ENCODE assay signal across 1 cellular context in genomic region chr11:119319702-119320592, GRCh38.
A peak's percentile ranks its signal among the peaks of the same experiment; 100 is the strongest.
TF ChIP-seq lines count a peak whose summit lies in the region.

No MANE protein-coding gene starts in this region.

TF ChIP-seq in K562, 482 proteins besides CTCF, POLR2A, EP300 and RAD21 (continues in another document):
- peak; percentile 84 for TF ChIP-seq DPF2 (IDR thresholded peaks at IDR 0.05)
- TF ChIP-seq BHLHE40 (IDR thresholded peaks at IDR 0.05; ENCODE audit: low read length): 0 out of 2 replicates have a peak, but pooled peaks have one; percentile 34
- TF ChIP-seq ARHGAP35 (IDR thresholded peaks at IDR 0.05; ENCODE audit: partially characterized antibody): no peak
- no peak for TF ChIP-seq SREBF2 (CRISPR knock-in tag; IDR thresholded peaks at IDR 0.05)
- no peak for TF ChIP-seq SETDB1 (IDR thresholded peaks at IDR 0.05; ENCODE audit: low read length)
- TF ChIP-seq EP400 (IDR thresholded peaks at IDR 0.05): no peak; the same call in 1 of the 2 replicates
- TF ChIP-seq ZNF134 (CRISPR knock-in tag; conservative IDR thresholded peaks at IDR 0.05): peak; percentile 86
- peak; percentile 74 for TF ChIP-seq SMARCA4 (IDR thresholded peaks at IDR 0.05)
- TF ChIP-seq STAT6 (CRISPR knock-in tag; IDR thresholded peaks at IDR 0.05): no peak
- no peak for TF ChIP-seq SIRT6 (IDR thresholded peaks at IDR 0.05; ENCODE audit: low read depth, low read length)
- peak; percentile 75 for TF ChIP-seq EGR1 (conservative IDR thresholded peaks at IDR 0.05)
- TF ChIP-seq GTF2A2 (tag; IDR thresholded peaks at IDR 0.05): no peak
- TF ChIP-seq WHSC1 (IDR thresholded peaks at IDR 0.05; ENCODE audit: low read length): no peak
- TF ChIP-seq RFX7 (CRISPR knock-in tag; IDR thresholded peaks at IDR 0.05): no peak
- TF ChIP-seq CAMTA2 (CRISPR knock-in tag; conservative IDR thresholded peaks at IDR 0.05): no peak
- TF ChIP-seq SPI1 (IDR thresholded peaks at IDR 0.05; ENCODE audit: borderline replicate concordance, low read depth, low read length): peak; percentile 4; the same call in 1 of the 2 replicates
- TF ChIP-seq, protein P1, sequence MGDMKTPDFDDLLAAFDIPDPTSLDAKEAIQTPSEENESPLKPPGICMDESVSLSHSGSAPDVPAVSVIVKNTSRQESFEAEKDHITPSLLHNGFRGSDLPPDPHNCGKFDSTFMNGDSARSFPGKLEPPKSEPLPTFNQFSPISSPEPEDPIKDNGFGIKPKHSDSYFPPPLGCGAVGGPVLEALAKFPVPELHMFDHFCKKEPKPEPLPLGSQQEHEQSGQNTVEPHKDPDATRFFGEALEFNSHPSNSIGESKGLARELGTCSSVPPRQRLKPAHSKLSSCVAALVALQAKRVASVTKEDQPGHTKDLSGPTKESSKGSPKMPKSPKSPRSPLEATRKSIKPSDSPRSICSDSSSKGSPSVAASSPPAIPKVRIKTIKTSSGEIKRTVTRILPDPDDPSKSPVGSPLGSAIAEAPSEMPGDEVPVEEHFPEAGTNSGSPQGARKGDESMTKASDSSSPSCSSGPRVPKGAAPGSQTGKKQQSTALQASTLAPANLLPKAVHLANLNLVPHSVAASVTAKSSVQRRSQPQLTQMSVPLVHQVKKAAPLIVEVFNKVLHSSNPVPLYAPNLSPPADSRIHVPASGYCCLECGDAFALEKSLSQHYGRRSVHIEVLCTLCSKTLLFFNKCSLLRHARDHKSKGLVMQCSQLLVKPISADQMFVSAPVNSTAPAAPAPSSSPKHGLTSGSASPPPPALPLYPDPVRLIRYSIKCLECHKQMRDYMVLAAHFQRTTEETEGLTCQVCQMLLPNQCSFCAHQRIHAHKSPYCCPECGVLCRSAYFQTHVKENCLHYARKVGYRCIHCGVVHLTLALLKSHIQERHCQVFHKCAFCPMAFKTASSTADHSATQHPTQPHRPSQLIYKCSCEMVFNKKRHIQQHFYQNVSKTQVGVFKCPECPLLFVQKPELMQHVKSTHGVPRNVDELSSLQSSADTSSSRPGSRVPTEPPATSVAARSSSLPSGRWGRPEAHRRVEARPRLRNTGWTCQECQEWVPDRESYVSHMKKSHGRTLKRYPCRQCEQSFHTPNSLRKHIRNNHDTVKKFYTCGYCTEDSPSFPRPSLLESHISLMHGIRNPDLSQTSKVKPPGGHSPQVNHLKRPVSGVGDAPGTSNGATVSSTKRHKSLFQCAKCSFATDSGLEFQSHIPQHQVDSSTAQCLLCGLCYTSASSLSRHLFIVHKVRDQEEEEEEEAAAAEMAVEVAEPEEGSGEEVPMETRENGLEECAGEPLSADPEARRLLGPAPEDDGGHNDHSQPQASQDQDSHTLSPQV (IDR thresholded peaks at IDR 0.05): peak; percentile 28; the same call in 1 of the 2 replicates
- peak; percentile 60 for TF ChIP-seq L3MBTL2 (IDR thresholded peaks at IDR 0.05)
- TF ChIP-seq MECOM (CRISPR knock-in tag; IDR thresholded peaks at IDR 0.05): 0 out of 2 replicates have a peak, but pooled peaks have one; percentile 26
- TF ChIP-seq, protein P2, sequence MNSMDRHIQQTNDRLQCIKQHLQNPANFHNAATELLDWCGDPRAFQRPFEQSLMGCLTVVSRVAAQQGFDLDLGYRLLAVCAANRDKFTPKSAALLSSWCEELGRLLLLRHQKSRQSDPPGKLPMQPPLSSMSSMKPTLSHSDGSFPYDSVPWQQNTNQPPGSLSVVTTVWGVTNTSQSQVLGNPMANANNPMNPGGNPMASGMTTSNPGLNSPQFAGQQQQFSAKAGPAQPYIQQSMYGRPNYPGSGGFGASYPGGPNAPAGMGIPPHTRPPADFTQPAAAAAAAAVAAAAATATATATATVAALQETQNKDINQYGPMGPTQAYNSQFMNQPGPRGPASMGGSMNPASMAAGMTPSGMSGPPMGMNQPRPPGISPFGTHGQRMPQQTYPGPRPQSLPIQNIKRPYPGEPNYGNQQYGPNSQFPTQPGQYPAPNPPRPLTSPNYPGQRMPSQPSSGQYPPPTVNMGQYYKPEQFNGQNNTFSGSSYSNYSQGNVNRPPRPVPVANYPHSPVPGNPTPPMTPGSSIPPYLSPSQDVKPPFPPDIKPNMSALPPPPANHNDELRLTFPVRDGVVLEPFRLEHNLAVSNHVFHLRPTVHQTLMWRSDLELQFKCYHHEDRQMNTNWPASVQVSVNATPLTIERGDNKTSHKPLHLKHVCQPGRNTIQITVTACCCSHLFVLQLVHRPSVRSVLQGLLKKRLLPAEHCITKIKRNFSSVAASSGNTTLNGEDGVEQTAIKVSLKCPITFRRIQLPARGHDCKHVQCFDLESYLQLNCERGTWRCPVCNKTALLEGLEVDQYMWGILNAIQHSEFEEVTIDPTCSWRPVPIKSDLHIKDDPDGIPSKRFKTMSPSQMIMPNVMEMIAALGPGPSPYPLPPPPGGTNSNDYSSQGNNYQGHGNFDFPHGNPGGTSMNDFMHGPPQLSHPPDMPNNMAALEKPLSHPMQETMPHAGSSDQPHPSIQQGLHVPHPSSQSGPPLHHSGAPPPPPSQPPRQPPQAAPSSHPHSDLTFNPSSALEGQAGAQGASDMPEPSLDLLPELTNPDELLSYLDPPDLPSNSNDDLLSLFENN (IDR thresholded peaks at IDR 0.05; ENCODE audit: low read depth in 2 of 2, low read length in 2 of 2): peak in 1 of 2 experiments; percentile 55; a peak in 1 of 4 replicates
- no peak for TF ChIP-seq HINFP (tag; conservative IDR thresholded peaks at IDR 0.05; ENCODE audit: low read depth)
- TF ChIP-seq SMARCB1 (IDR thresholded peaks at IDR 0.05; ENCODE audit: insufficient read length, low read depth): no peak
- TF ChIP-seq, protein P3, sequence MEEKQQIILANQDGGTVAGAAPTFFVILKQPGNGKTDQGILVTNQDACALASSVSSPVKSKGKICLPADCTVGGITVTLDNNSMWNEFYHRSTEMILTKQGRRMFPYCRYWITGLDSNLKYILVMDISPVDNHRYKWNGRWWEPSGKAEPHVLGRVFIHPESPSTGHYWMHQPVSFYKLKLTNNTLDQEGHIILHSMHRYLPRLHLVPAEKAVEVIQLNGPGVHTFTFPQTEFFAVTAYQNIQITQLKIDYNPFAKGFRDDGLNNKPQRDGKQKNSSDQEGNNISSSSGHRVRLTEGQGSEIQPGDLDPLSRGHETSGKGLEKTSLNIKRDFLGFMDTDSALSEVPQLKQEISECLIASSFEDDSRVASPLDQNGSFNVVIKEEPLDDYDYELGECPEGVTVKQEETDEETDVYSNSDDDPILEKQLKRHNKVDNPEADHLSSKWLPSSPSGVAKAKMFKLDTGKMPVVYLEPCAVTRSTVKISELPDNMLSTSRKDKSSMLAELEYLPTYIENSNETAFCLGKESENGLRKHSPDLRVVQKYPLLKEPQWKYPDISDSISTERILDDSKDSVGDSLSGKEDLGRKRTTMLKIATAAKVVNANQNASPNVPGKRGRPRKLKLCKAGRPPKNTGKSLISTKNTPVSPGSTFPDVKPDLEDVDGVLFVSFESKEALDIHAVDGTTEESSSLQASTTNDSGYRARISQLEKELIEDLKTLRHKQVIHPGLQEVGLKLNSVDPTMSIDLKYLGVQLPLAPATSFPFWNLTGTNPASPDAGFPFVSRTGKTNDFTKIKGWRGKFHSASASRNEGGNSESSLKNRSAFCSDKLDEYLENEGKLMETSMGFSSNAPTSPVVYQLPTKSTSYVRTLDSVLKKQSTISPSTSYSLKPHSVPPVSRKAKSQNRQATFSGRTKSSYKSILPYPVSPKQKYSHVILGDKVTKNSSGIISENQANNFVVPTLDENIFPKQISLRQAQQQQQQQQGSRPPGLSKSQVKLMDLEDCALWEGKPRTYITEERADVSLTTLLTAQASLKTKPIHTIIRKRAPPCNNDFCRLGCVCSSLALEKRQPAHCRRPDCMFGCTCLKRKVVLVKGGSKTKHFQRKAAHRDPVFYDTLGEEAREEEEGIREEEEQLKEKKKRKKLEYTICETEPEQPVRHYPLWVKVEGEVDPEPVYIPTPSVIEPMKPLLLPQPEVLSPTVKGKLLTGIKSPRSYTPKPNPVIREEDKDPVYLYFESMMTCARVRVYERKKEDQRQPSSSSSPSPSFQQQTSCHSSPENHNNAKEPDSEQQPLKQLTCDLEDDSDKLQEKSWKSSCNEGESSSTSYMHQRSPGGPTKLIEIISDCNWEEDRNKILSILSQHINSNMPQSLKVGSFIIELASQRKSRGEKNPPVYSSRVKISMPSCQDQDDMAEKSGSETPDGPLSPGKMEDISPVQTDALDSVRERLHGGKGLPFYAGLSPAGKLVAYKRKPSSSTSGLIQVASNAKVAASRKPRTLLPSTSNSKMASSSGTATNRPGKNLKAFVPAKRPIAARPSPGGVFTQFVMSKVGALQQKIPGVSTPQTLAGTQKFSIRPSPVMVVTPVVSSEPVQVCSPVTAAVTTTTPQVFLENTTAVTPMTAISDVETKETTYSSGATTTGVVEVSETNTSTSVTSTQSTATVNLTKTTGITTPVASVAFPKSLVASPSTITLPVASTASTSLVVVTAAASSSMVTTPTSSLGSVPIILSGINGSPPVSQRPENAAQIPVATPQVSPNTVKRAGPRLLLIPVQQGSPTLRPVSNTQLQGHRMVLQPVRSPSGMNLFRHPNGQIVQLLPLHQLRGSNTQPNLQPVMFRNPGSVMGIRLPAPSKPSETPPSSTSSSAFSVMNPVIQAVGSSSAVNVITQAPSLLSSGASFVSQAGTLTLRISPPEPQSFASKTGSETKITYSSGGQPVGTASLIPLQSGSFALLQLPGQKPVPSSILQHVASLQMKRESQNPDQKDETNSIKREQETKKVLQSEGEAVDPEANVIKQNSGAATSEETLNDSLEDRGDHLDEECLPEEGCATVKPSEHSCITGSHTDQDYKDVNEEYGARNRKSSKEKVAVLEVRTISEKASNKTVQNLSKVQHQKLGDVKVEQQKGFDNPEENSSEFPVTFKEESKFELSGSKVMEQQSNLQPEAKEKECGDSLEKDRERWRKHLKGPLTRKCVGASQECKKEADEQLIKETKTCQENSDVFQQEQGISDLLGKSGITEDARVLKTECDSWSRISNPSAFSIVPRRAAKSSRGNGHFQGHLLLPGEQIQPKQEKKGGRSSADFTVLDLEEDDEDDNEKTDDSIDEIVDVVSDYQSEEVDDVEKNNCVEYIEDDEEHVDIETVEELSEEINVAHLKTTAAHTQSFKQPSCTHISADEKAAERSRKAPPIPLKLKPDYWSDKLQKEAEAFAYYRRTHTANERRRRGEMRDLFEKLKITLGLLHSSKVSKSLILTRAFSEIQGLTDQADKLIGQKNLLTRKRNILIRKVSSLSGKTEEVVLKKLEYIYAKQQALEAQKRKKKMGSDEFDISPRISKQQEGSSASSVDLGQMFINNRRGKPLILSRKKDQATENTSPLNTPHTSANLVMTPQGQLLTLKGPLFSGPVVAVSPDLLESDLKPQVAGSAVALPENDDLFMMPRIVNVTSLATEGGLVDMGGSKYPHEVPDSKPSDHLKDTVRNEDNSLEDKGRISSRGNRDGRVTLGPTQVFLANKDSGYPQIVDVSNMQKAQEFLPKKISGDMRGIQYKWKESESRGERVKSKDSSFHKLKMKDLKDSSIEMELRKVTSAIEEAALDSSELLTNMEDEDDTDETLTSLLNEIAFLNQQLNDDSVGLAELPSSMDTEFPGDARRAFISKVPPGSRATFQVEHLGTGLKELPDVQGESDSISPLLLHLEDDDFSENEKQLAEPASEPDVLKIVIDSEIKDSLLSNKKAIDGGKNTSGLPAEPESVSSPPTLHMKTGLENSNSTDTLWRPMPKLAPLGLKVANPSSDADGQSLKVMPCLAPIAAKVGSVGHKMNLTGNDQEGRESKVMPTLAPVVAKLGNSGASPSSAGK (IDR thresholded peaks at IDR 0.05): peak; percentile 68
- TF ChIP-seq, protein P4, sequence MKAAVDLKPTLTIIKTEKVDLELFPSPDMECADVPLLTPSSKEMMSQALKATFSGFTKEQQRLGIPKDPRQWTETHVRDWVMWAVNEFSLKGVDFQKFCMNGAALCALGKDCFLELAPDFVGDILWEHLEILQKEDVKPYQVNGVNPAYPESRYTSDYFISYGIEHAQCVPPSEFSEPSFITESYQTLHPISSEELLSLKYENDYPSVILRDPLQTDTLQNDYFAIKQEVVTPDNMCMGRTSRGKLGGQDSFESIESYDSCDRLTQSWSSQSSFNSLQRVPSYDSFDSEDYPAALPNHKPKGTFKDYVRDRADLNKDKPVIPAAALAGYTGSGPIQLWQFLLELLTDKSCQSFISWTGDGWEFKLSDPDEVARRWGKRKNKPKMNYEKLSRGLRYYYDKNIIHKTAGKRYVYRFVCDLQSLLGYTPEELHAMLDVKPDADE (conservative IDR thresholded peaks at IDR 0.05; ENCODE audit: control insufficient read depth, low read depth, low read length): peak; percentile 6; the same call in 1 of the 2 replicates
- TF ChIP-seq, protein P5, sequence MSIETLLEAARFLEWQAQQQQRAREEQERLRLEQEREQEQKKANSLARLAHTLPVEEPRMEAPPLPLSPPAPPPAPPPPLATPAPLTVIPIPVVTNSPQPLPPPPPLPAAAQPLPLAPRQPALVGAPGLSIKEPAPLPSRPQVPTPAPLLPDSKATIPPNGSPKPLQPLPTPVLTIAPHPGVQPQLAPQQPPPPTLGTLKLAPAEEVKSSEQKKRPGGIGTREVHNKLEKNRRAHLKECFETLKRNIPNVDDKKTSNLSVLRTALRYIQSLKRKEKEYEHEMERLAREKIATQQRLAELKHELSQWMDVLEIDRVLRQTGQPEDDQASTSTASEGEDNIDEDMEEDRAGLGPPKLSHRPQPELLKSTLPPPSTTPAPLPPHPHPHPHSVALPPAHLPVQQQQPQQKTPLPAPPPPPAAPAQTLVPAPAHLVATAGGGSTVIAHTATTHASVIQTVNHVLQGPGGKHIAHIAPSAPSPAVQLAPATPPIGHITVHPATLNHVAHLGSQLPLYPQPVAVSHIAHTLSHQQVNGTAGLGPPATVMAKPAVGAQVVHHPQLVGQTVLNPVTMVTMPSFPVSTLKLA (conservative IDR thresholded peaks at IDR 0.05): 0 out of 4 replicates have a peak, but pooled peaks of 1 of the 2 experiments have one; percentile 58
- TF ChIP-seq CGGBP1 (CRISPR knock-in tag; IDR thresholded peaks at IDR 0.05): no peak
